Comparison of ENCODE assay signal across 27 cellular contexts in genomic region chr3:161224786-161225185, GRCh38. TPM values are rescaled to one million over a fixed set of nuclear protein-coding genes. Genes with fewer than 3 reads are reported as not detected.
DNase-seq lines count a peak whose midpoint lies in the region; ATAC-seq, FAIRE-seq and TF ChIP-seq lines count a peak whose summit lies in the region.
"Had no signal": no experiment of that assay in that cellular context is flagged by ENCODE, and none has a peak within 500 bp of the region (broad histone marks: within the 10 kb centered on the region; RNA-seq: fewer than 3 reads in every experiment).

No MANE protein-coding gene starts in this region.

- no peaks in the 10 kb centered on the region for H3K27me3 Mint-ChIP-seq in HFFc6 (ENCODE audit: insufficient read depth)
- no peaks in the 10 kb centered on the region for H3K27me3 Mint-ChIP-seq in CD8-positive, alpha-beta T cell (ENCODE audit: low read depth)
- H3K27me3 Mint-ChIP-seq: activated CD4-positive, alpha-beta T cell treated with anti-CD3 and anti-CD28 coated beads, Interleukin-2, amount 10 ng/mL, durations not matched to agents 24 days and 14 days; activated T-cell treated with anti-CD3 and anti-CD28 coated beads, Interleukin-2, amount 50 U/mL, for 24 hours; stimulated activated naive CD8-positive, alpha-beta T cell treated with anti-CD3 and anti-CD28 coated beads, Interleukin-15, amount 100 ng/mL, for 72 hours had no signal

- no peaks in the 10 kb centered on the region for H4K20me1 ChIP-seq in GM12878 (ENCODE audit: control insufficient read depth, insufficient read depth)

- intact Hi-C loops in GM12878 (cut with micrococcal nuclease; ENCODE audit: unreplicated experiment), result loop anchor here (5.0 kb wide), 2 partner anchors 157 to 547 kb away; partner anchors contain the start of gene ARL14
- intact Hi-C loops in CD8-positive, alpha-beta T cell (cut with DNase I, micrococcal nuclease), result loop anchor here (5.0 to 10.0 kb wide), 4 partner anchors 657 to 820 kb away; partner anchors contain the start of genes TRIM59 (in 2 of the 2) and KPNA4 (in 1 of the 2)

- TF ChIP-seq CTCF in HFFc6 (IDR thresholded peaks at IDR 0.05), result no peak
- no peak for TF ChIP-seq CTCF in GM12878 (IDR thresholded peaks at IDR 0.05 in 2 of 3, conservative IDR thresholded peaks at IDR 0.05 in 1 of 3; ENCODE audit: control insufficient read depth in 2 of 3, extremely low read depth in 1 of 3, insufficient read depth in 1 of 3, low read depth in 3 of 3, low read length in 3 of 3)
- TF ChIP-seq CTCF in liver (IDR thresholded peaks at IDR 0.05; ENCODE audit: low read depth, low read length, missing input control), result no peak
- TF ChIP-seq CTCF in CD8-positive, alpha-beta T cell (IDR thresholded peaks at IDR 0.05), result no peak

- TF ChIP-seq EP300 in GM12878 (IDR thresholded peaks at IDR 0.05; ENCODE audit: borderline replicate concordance in 1 of 2, control insufficient read depth in 1 of 2, low read depth in 2 of 2, low read length in 2 of 2), result no peak

- H3K4me1 ChIP-seq in ACC112 (ENCODE audit: control insufficient read depth, insufficient read depth, low read length, unreplicated experiment), result peaks cover 14% of the 10 kb centered on the region
- no peaks in the 10 kb centered on the region for H3K4me1 ChIP-seq in GM12878 (ENCODE audit: control insufficient read depth, insufficient read depth, low read length)
- peaks cover 0 to 30% (median 13%) of the 10 kb centered on the region in 4 donors for H3K4me1 ChIP-seq in liver (ENCODE audit: control insufficient read depth in 4 of 4, insufficient read depth in 4 of 4, low read length in 3 of 4)
- peaks cover 25% of the 10 kb centered on the region for H3K4me1 ChIP-seq in CD8-positive, alpha-beta T cell (ENCODE audit: insufficient read depth, low read length)
- H3K4me1 ChIP-seq: BE2C had no signal

- CTCF ChIA-PET in GM12878 (lab: Yijun Ruan, JAX), result interaction anchor here (1.3 kb wide), 1 partner anchor 50 kb away, joined by 5 read pairs; no protein-coding TSS in a partner anchor
- CTCF ChIA-PET in CD8-positive, alpha-beta T cell (lab: Charles Lee), result no interaction called here

- TF ChIP-seq POLR2A in GM12878 (IDR thresholded peaks at IDR 0.05; ENCODE audit: low read depth, low read length), result no peak

- BruUV-seq in GM12878 (replicated peaks; lab: Mats Ljungman, UMichigan), result no TSS peak

- H3K36me3 ChIP-seq in ACC112 (ENCODE audit: insufficient read depth, low read length) (peaks cover 44% of the 10 kb centered on the region), GM12878 (ENCODE audit: control insufficient read depth in 2 of 2, insufficient read depth in 2 of 2, low read length in 1 of 2) (peaks cover 0 to 14% of the 10 kb centered on the region in 2 experiments; a peak in 2 of 4 replicates), liver (ENCODE audit: control insufficient read depth in 4 of 4, insufficient read depth in 3 of 4, low read depth in 1 of 4, low read length in 3 of 4) (peaks cover 2 to 13% (median 8%) of the 10 kb centered on the region in 4 donors)
- peaks cover 3% of the 10 kb centered on the region for H3K36me3 ChIP-seq in CD8-positive, alpha-beta T cell (ENCODE audit: insufficient read depth, low read length)

- WGBS in GM12878 (ENCODE audit: insufficient coverage, insufficient replicate concordance, low lambda C conversion rate, missing lambda C conversion rate), result 99% methylated on average over 8 of the region's 8 CpGs
- WGBS in liver, result 39% methylated on average over 8 of the region's 8 CpGs

- RAD21 ChIA-PET in GM12878 (lab: Charles Lee; ENCODE audit: unreplicated experiment), result no interaction called here

- DNase-seq in HFFc6, result no peak
- DNase-seq in GM12878 (ENCODE audit: low read depth, low spot score), result no peak
- no peak for DNase-seq in RCC 7860 (ENCODE audit: low spot score)
- no peak for DNase-seq in CD8-positive, alpha-beta T cell
- DNase-seq in NCI-H1105 (lab: John Stamatoyannopoulos, UW), result no peak
- DNase-seq: ACHN; activated CD4-positive, alpha-beta T cell treated with anti-CD3 and anti-CD28 coated beads, Interleukin-2, amount 10 ng/mL, durations not matched to agents 24 days and 14 days; activated gamma-delta T cell treated with Interleukin-2 at 50 U/mL for 16 hours; activated T-cell treated with anti-CD3 and anti-CD28 coated beads, Interleukin-2, amount 50 U/mL, for 24 hours; BE2C; Caco-2; DMS79; HCEC 1CT; hypothalamus; KG1; NCI-H1436; NCI-H2081 treated with DMSO at 0.1 percent for 48 hours; NCI-H226; NCI-H748 treated with DMSO at 0.1 percent for 48 hours; SK-N-SH; stimulated activated naive CD8-positive, alpha-beta T cell treated with anti-CD3 and anti-CD28 coated beads, Interleukin-15, amount 100 ng/mL, for 72 hours; thyroid gland had no signal

- H3K4me1 Mint-ChIP-seq in HFFc6 (ENCODE audit: low read depth), result peaks cover 30% of the 10 kb centered on the region
- H3K4me1 Mint-ChIP-seq in CD8-positive, alpha-beta T cell (ENCODE audit: low read depth), result peaks cover 42% of the 10 kb centered on the region

- H3K27ac ChIP-seq in ACC112 (ENCODE audit: low read depth, low read length), result no peak overlapping the region
- H3K27ac ChIP-seq in GM12878 (ENCODE audit: control insufficient read depth, insufficient read depth), result no peak overlapping the region
- peak overlapping the region; percentile 77 to 83 for H3K27ac ChIP-seq in liver (ENCODE audit: low read depth in 1 of 2, low read length in 2 of 2)
- H3K27ac ChIP-seq in CD8-positive, alpha-beta T cell (ENCODE audit: low read depth, low read length), result no peak overlapping the region
- H3K27ac ChIP-seq: gastroesophageal sphincter, thyroid gland had no signal

- no peak for TF ChIP-seq RAD21 in GM12878 (IDR thresholded peaks at IDR 0.05; ENCODE audit: insufficient read depth, low read depth, low read length)
- peak; percentile 19 to 23 for TF ChIP-seq RAD21 in liver (IDR thresholded peaks at IDR 0.05)

- in situ Hi-C loops in GM12878 (cut with MboI), result loop anchor here (10.0 kb wide), 1 partner anchor 660 kb away; the partner anchor contains the start of gene KPNA4

- peaks cover 13% of the 10 kb centered on the region for H3K36me3 Mint-ChIP-seq in HFFc6 (ENCODE audit: low read depth)
- peaks cover 27% of the 10 kb centered on the region for H3K36me3 Mint-ChIP-seq in CD8-positive, alpha-beta T cell

- SMC1A ChIA-PET in GM12878 (lab: Charles Lee; ENCODE audit: uncharacterized antibody, unreplicated experiment), result interaction anchor here (0.9 to 1.6 kb wide), 4 partner anchors 9 to 183 kb away, joined by 3 to 4 read pairs (median 3); no protein-coding TSS in a partner anchor

- POLR2A ChIA-PET in GM12878 (lab: Charles Lee), result no interaction called here
- POLR2A ChIA-PET in CD8-positive, alpha-beta T cell (lab: Charles Lee), result no interaction called here

- ATAC-seq in GM12878 (no peak), GM18909 (IDR thresholded peaks at IDR 0.05; ENCODE audit: poor library complexity, unreplicated experiment) (no peak)
- ATAC-seq in CD8-positive, alpha-beta T cell, result no peak
- ATAC-seq: gastroesophageal sphincter; stimulated activated naive CD8-positive, alpha-beta T cell treated with anti-CD3 and anti-CD28 coated beads, Interleukin-15, amount 100 ng/mL, for 72 hours had no signal

- 0 out of 2 replicates have a peak, but pooled peaks cover 4% of the 10 kb centered on the region for H3K9me3 Mint-ChIP-seq in HFFc6
- H3K9me3 Mint-ChIP-seq in CD8-positive, alpha-beta T cell, result peaks cover under 1% of the 10 kb centered on the region
- H3K9me3 Mint-ChIP-seq: activated T-cell treated with anti-CD3 and anti-CD28 coated beads, Interleukin-2, amount 50 U/mL, for 24 hours; stimulated activated naive CD8-positive, alpha-beta T cell treated with anti-CD3 and anti-CD28 coated beads, Interleukin-15, amount 100 ng/mL, for 72 hours had no signal

- H3K27me3 ChIP-seq in ACC112 (ENCODE audit: insufficient read depth, low read length) (no peaks in the 10 kb centered on the region), GM12878 (replicated peaks in 1 of 2; ENCODE audit: control insufficient read depth in 2 of 2, insufficient read depth in 2 of 2, low read length in 1 of 2) (no peaks in the 10 kb centered on the region), liver (ENCODE audit: control insufficient read depth in 4 of 4, insufficient read depth in 4 of 4, low read length in 3 of 4) (no peaks in the 10 kb centered on the region)
- no peaks in the 10 kb centered on the region for H3K27me3 ChIP-seq in CD8-positive, alpha-beta T cell (ENCODE audit: insufficient read depth, low read length)
- H3K27me3 ChIP-seq: BE2C, gastroesophageal sphincter, thyroid gland had no signal

- H3K9ac ChIP-seq in GM12878 (ENCODE audit: control insufficient read depth, insufficient read depth, low read length) (no peak overlapping the region), liver (ENCODE audit: low read depth in 1 of 2, low read length in 2 of 2) (peak overlapping the region; percentile 16 to 45)
- H3K9ac ChIP-seq: SK-N-SH had no signal

- H3K4me3 ChIP-seq in ACC112 (ENCODE audit: low read depth, low read length) (peak overlapping the region; percentile 20; the same call in 1 of the 2 replicates), GM12878 (no peak overlapping the region), liver (ENCODE audit: low read depth in 1 of 3, low read length in 3 of 3) (peak overlapping the region; percentile 30)
- H3K4me3 ChIP-seq in CD8-positive, alpha-beta T cell (ENCODE audit: low read depth, low read length), result no peak overlapping the region
- H3K4me3 ChIP-seq: gastroesophageal sphincter, thyroid gland had no signal

- peak overlapping the region; percentile 41 for H3K4me2 ChIP-seq in GM12878 (ENCODE audit: control insufficient read depth, insufficient read depth)

- no peak overlapping the region for H3K27ac Mint-ChIP-seq in HFFc6
- no peak overlapping the region for H3K27ac Mint-ChIP-seq in CD8-positive, alpha-beta T cell
- H3K27ac Mint-ChIP-seq: activated CD4-positive, alpha-beta T cell treated with anti-CD3 and anti-CD28 coated beads, Interleukin-2, amount 10 ng/mL, durations not matched to agents 24 days and 14 days; activated T-cell treated with anti-CD3 and anti-CD28 coated beads, Interleukin-2, amount 50 U/mL, for 24 hours; stimulated activated naive CD8-positive, alpha-beta T cell treated with anti-CD3 and anti-CD28 coated beads, Interleukin-15, amount 100 ng/mL, for 72 hours had no signal

- peak overlapping the region; percentile 28; the same call in 1 of the 2 replicates for H3K4me3 Mint-ChIP-seq in HFFc6
- no peak overlapping the region for H3K4me3 Mint-ChIP-seq in CD8-positive, alpha-beta T cell
- H3K4me3 Mint-ChIP-seq: activated CD4-positive, alpha-beta T cell treated with anti-CD3 and anti-CD28 coated beads, Interleukin-2, amount 10 ng/mL, durations not matched to agents 24 days and 14 days had no signal

- H3K9me3 ChIP-seq in GM12878 (replicated peaks; ENCODE audit: control insufficient read depth, insufficient read depth, low read length) (no peaks in the 10 kb centered on the region), liver (ENCODE audit: control insufficient read depth in 4 of 4, low read length in 3 of 4) (no peaks in the 10 kb centered on the region)
- no peaks in the 10 kb centered on the region for H3K9me3 ChIP-seq in CD8-positive, alpha-beta T cell (ENCODE audit: low read length)
- H3K9me3 ChIP-seq: BE2C, Caco-2, gastroesophageal sphincter, SK-N-SH, thyroid gland had no signal

- H2AFZ ChIP-seq in ACC112 (ENCODE audit: low read length, unreplicated experiment), result no peak overlapping the region
- no peak overlapping the region for H2AFZ ChIP-seq in GM12878 (ENCODE audit: control insufficient read depth, low read depth, low read length)

- FAIRE-seq in GM12878 (lab: Jason Lieb, UNC) (peak; percentile 35), RCC 7860 (lab: Jason Lieb, UNC) (no peak)
- FAIRE-seq: HTR-8/SVneo had no signal

- peaks cover 77% of the 10 kb centered on the region for H3K79me2 ChIP-seq in ACC112 (ENCODE audit: control insufficient read depth, insufficient read depth, low read length, unreplicated experiment)
- peaks cover 61% of the 10 kb centered on the region for H3K79me2 ChIP-seq in GM12878 (ENCODE audit: control insufficient read depth, insufficient read depth, low read length)

RNA-seq across cellular contexts. Expression of gene NMD3, which starts 3.7 kb away (rescaled TPM):
- total RNA-seq in HFFc6 (2021; fragmentation: NEBNext Ultra II Directional; extraction: Animal tissue kit (Norgen Biotek cat#: 25700)), result 10 to 100 TPM; 56.8 to 72.3 (median 64.3) TPM
- 64.2 and 73.2 TPM in 2 replicates for total RNA-seq in GM12878 (2013; cell fraction: nucleolus; rRNA removed)
- total RNA-seq in GM12878 (2014; rRNA removed) (42.4 and 54.6 TPM in 2 replicates), GM12878 (2014; rRNA removed; fragmentation: Illumina TruSeq; extraction: Trizol) (46.5 and 53.3 TPM in 2 replicates), GM12878 (2021) (57.3 and 60.0 TPM in 2 replicates), liver (10 to 100 TPM; 49.6 to 58.7 TPM)
- 29.8 TPM for polyA plus RNA-seq in GM12878 (2011; ENCODE audit: low read depth)
- polyA plus RNA-seq in GM12878 (2011; rRNA removed) (64.1 and 91.9 TPM in 2 replicates), GM12878 (2014; fragmentation: Illumina TruSeq; extraction: Trizol) (56.8 and 68.8 TPM in 2 replicates), GM12878 (2014; fragmentation: Nextera tagmentation; extraction: Ambion mirVana) (10 to 100 TPM; 54.6 to 66.8 TPM), GM12878 (2014; rRNA removed) (27.6 and 34.2 TPM in 2 replicates), GM12878 (2016; fragmentation: Nextera tagmentation; extraction: Ambion mirVana) (10 to 100 TPM; 54.3 to 60.6 TPM), liver (10 to 100 TPM; 19.9 to 23.5 TPM)
- polyA plus RNA-seq in GM12878 (2011; cell fraction: cytosol; rRNA removed), result 27.0 and 28.1 TPM in 2 replicates
- 41.0 and 43.5 TPM in 2 replicates for polyA plus RNA-seq in GM12878 (2011; cell fraction: nucleus; rRNA removed)
- 36.5 and 50.1 TPM in 2 replicates for polyA plus RNA-seq in GM12878 (2012)
- polyA minus RNA-seq in GM12878 (2011; rRNA and poly(A)+ RNA removed), result 85.2 and 109 TPM in 2 replicates
- 31.6 and 38.0 TPM in 2 replicates for polyA minus RNA-seq in GM12878 (2011; cell fraction: cytosol; rRNA and poly(A)+ RNA removed)
- 50.3 and 61.8 TPM in 2 replicates for polyA minus RNA-seq in GM12878 (2011; cell fraction: nucleus; rRNA and poly(A)+ RNA removed)
- 10 to 100 TPM; 53.2 to 54.6 TPM for total RNA-seq in CD8-positive, alpha-beta T cell

Comparison
In these comparisons a context has a peak if more than half of its experiments do, and no peak if none do; other contexts are left out.
1. H3K27ac ChIP-seq: peak in liver (2 of 2); none in ACC112 (single experiment), GM12878 (single experiment) and CD8-positive, alpha-beta T cell (single experiment).
2. H3K4me3 ChIP-seq: peak in ACC112 (single experiment) and liver (3 of 3); none in GM12878 (single experiment) and CD8-positive, alpha-beta T cell (single experiment).